Comparison of ENCODE assay signal across 1 cellular context in genomic region chr2:226600184-226600583, GRCh38.
TF ChIP-seq lines count a peak whose summit lies in the region.

No MANE protein-coding gene starts in this region.

TF ChIP-seq in GM23338, 12 proteins besides CTCF, POLR2A, EP300 and RAD21 (continued from another document):
- TF ChIP-seq ZNF462 (CRISPR knock-in tag; IDR thresholded peaks at IDR 0.05) (no peak), REST (IDR thresholded peaks at IDR 0.05; ENCODE audit: unreplicated experiment) (no peak), STAT1 (IDR thresholded peaks at IDR 0.05; ENCODE audit: unreplicated experiment) (no peak), POLR2AphosphoS5 (IDR thresholded peaks at IDR 0.05; ENCODE audit: low read depth) (no peak), ZNF331 (CRISPR knock-in tag; IDR thresholded peaks at IDR 0.05; ENCODE audit: low read depth) (no peak), EZH2 (IDR thresholded peaks at IDR 0.05; ENCODE audit: low read depth, unreplicated experiment) (no peak), ETS1 (IDR thresholded peaks at IDR 0.05) (no peak), ZNF114 (CRISPR knock-in tag; IDR thresholded peaks at IDR 0.05) (no peak), NANOG (IDR thresholded peaks at IDR 0.05; ENCODE audit: borderline replicate concordance) (no peak), EZH2phosphoT487 (IDR thresholded peaks at IDR 0.05; ENCODE audit: unreplicated experiment) (no peak)
